ENCODE assay signal across 9 cellular contexts in genomic region chr14:53929871-53930685, GRCh38. TPM values are rescaled to one million over a fixed set of nuclear protein-coding genes. Genes with fewer than 3 reads are reported as not detected.
DNase-seq lines count a peak whose midpoint lies in the region; ATAC-seq and TF ChIP-seq lines count a peak whose summit lies in the region.
"Had no signal": no experiment of that assay in that cellular context is flagged by ENCODE, and none has a peak within 500 bp of the region (broad histone marks: within the 10 kb centered on the region; RNA-seq: fewer than 3 reads in every experiment).

No MANE protein-coding gene starts in this region.

- TF ChIP-seq CTCF in BJ (IDR thresholded peaks at IDR 0.05; ENCODE audit: insufficient read depth, low read depth, low read length): peak; percentile 38
- TF ChIP-seq CTCF in GM12875 (IDR thresholded peaks at IDR 0.05; ENCODE audit: borderline replicate concordance, insufficient read depth, low read depth, low read length): peak; percentile 74

- no peak overlapping the region for H3K4me3 Mint-ChIP-seq in activated T-helper 2 cell treated with anti-CD3 and anti-CD28 coated beads, Interferon-gamma antibody, Interleukin-2, Interleukin-4, amounts not matched to agents 10 μg/mL and 5 μg/mL and 100 μg/mL, durations not matched to agents 14 hours and 24 hours and 36 hours (ENCODE audit: low read depth)
- no peak overlapping the region for H3K4me3 Mint-ChIP-seq in stimulated activated naive B cell treated with anti-CD40 and anti-IgM and Interleukin-4, amounts not matched to agents 10 μg/mL and 1 μg/mL and 100 μg/mL, for 72 hours
- H3K4me3 Mint-ChIP-seq: T-cell had no signal

- H3K36me3 ChIP-seq in BJ (ENCODE audit: control insufficient read depth, insufficient read depth, low read length): no peaks in the 10 kb centered on the region

- ATAC-seq in HG02970 (IDR thresholded peaks at IDR 0.05; ENCODE audit: low FRiP score, unreplicated experiment): no peak
- ATAC-seq in stimulated activated naive B cell treated with anti-CD40 and anti-IgM and Interleukin-4, amounts not matched to agents 10 μg/mL and 1 μg/mL and 100 μg/mL, for 72 hours (replicated peaks): no peak
- ATAC-seq: T-cell had no signal

- peaks cover 4% of the 10 kb centered on the region for H3K27me3 Mint-ChIP-seq in activated T-helper 2 cell treated with anti-CD3 and anti-CD28 coated beads, Interferon-gamma antibody, Interleukin-2, Interleukin-4, amounts not matched to agents 10 μg/mL and 5 μg/mL and 100 μg/mL, durations not matched to agents 14 hours and 24 hours and 36 hours (ENCODE audit: low read depth)
- H3K27me3 Mint-ChIP-seq in stimulated activated naive B cell treated with anti-CD40 and anti-IgM and Interleukin-4, amounts not matched to agents 10 μg/mL and 1 μg/mL and 100 μg/mL, for 72 hours: peaks cover 17 to 19% of the 10 kb centered on the region in 2 donors

- intact Hi-C loops in activated T-helper 2 cell treated with anti-CD3 and anti-CD28 coated beads, Interferon-gamma antibody, Interleukin-2, Interleukin-4, amounts not matched to agents 10 μg/mL and 5 μg/mL and 100 μg/mL, durations not matched to agents 14 hours and 24 hours and 36 hours (cut with micrococcal nuclease): no loop called here

- DNase-seq in BJ (ENCODE audit: low read depth): no peak
- DNase-seq in T-helper 9 cell: peak; percentile 10
- DNase-seq in iPS-NIHi11 (ENCODE audit: low spot score): peak; percentile 73
- DNase-seq in amniotic stem cell (lab: John Stamatoyannopoulos, UW): no peak
- DNase-seq in activated T-helper 2 cell treated with anti-CD3 and anti-CD28 coated beads, Interferon-gamma antibody, Interleukin-2, Interleukin-4, amounts not matched to agents 10 μg/mL and 5 μg/mL and 100 μg/mL, durations not matched to agents 14 hours and 24 hours and 36 hours (ENCODE audit: low spot score): no peak
- no peak for DNase-seq in stimulated activated naive B cell treated with anti-CD40 and anti-IgM and Interleukin-4, amounts not matched to agents 10 μg/mL and 1 μg/mL and 100 μg/mL, for 72 hours

- H3K4me1 Mint-ChIP-seq in activated T-helper 2 cell treated with anti-CD3 and anti-CD28 coated beads, Interferon-gamma antibody, Interleukin-2, Interleukin-4, amounts not matched to agents 10 μg/mL and 5 μg/mL and 100 μg/mL, durations not matched to agents 14 hours and 24 hours and 36 hours (ENCODE audit: low read depth): no peaks in the 10 kb centered on the region
- no peaks in the 10 kb centered on the region for H3K4me1 Mint-ChIP-seq in stimulated activated naive B cell treated with anti-CD40 and anti-IgM and Interleukin-4, amounts not matched to agents 10 μg/mL and 1 μg/mL and 100 μg/mL, for 72 hours
- H3K4me1 Mint-ChIP-seq: T-cell had no signal

- H3K27me3 ChIP-seq in BJ (ENCODE audit: control insufficient read depth, insufficient read depth, low read length): no peaks in the 10 kb centered on the region; the same call in 1 of the 2 replicates

- CTCF ChIA-PET in BJ (lab: Yijun Ruan, JAX): interaction anchor here (0.6 to 2.3 kb wide), 15 partner anchors 9 to 244 kb away, joined by 3 to 22 read pairs (median 3); no protein-coding TSS in a partner anchor

- no peak overlapping the region for H3K27ac Mint-ChIP-seq in activated T-helper 2 cell treated with anti-CD3 and anti-CD28 coated beads, Interferon-gamma antibody, Interleukin-2, Interleukin-4, amounts not matched to agents 10 μg/mL and 5 μg/mL and 100 μg/mL, durations not matched to agents 14 hours and 24 hours and 36 hours
- no peak overlapping the region for H3K27ac Mint-ChIP-seq in stimulated activated naive B cell treated with anti-CD40 and anti-IgM and Interleukin-4, amounts not matched to agents 10 μg/mL and 1 μg/mL and 100 μg/mL, for 72 hours
- H3K27ac Mint-ChIP-seq: T-cell had no signal

- H3K4me3 ChIP-seq in BJ (ENCODE audit: low read depth, low read length) (no peak overlapping the region), GM12875 (ENCODE audit: low read depth, low read length) (no peak overlapping the region)

- H3K9me3 Mint-ChIP-seq in activated T-helper 2 cell treated with anti-CD3 and anti-CD28 coated beads, Interferon-gamma antibody, Interleukin-2, Interleukin-4, amounts not matched to agents 10 μg/mL and 5 μg/mL and 100 μg/mL, durations not matched to agents 14 hours and 24 hours and 36 hours: no peaks in the 10 kb centered on the region
- H3K9me3 Mint-ChIP-seq in stimulated activated naive B cell treated with anti-CD40 and anti-IgM and Interleukin-4, amounts not matched to agents 10 μg/mL and 1 μg/mL and 100 μg/mL, for 72 hours: no peaks in the 10 kb centered on the region
- H3K9me3 Mint-ChIP-seq: T-cell had no signal

- POLR2A ChIA-PET in BJ (lab: Charles Lee): no interaction called here

- H3K36me3 Mint-ChIP-seq in activated T-helper 2 cell treated with anti-CD3 and anti-CD28 coated beads, Interferon-gamma antibody, Interleukin-2, Interleukin-4, amounts not matched to agents 10 μg/mL and 5 μg/mL and 100 μg/mL, durations not matched to agents 14 hours and 24 hours and 36 hours (ENCODE audit: low read depth): no peaks in the 10 kb centered on the region
- no peaks in the 10 kb centered on the region for H3K36me3 Mint-ChIP-seq in stimulated activated naive B cell treated with anti-CD40 and anti-IgM and Interleukin-4, amounts not matched to agents 10 μg/mL and 1 μg/mL and 100 μg/mL, for 72 hours
- H3K36me3 Mint-ChIP-seq: T-cell had no signal

RNA-seq across cellular contexts. Expression of gene BMP4, which starts 26.5 kb away (rescaled TPM):
- 9.3 and 10.1 TPM in 2 replicates for polyA plus RNA-seq in BJ (2011; rRNA removed)
- polyA minus RNA-seq in BJ (2011; rRNA and poly(A)+ RNA removed): 6.4 and 7.0 TPM in 2 replicates
- not detected in 2 replicates for total RNA-seq in activated T-helper 2 cell treated with anti-CD3 and anti-CD28 coated beads, Interferon-gamma antibody, Interleukin-2, Interleukin-4, amounts not matched to agents 10 μg/mL and 5 μg/mL and 100 μg/mL, durations not matched to agents 14 hours and 24 hours and 36 hours

Comparison
In these comparisons a context has a peak if more than half of its experiments do, and no peak if none do; other contexts are left out.
1. DNase-seq: peak in T-helper 9 cell (single experiment) and iPS-NIHi11 (single experiment); none in BJ (single experiment), amniotic stem cell (single experiment), activated T-helper 2 cell treated with anti-CD3 and anti-CD28 coated beads, Interferon-gamma antibody, Interleukin-2, Interleukin-4, amounts not matched to agents 10 μg/mL and 5 μg/mL and 100 μg/mL, durations not matched to agents 14 hours and 24 hours and 36 hours (single experiment) and stimulated activated naive B cell treated with anti-CD40 and anti-IgM and Interleukin-4, amounts not matched to agents 10 μg/mL and 1 μg/mL and 100 μg/mL, for 72 hours (single experiment).